In the genomic region with DNA sequence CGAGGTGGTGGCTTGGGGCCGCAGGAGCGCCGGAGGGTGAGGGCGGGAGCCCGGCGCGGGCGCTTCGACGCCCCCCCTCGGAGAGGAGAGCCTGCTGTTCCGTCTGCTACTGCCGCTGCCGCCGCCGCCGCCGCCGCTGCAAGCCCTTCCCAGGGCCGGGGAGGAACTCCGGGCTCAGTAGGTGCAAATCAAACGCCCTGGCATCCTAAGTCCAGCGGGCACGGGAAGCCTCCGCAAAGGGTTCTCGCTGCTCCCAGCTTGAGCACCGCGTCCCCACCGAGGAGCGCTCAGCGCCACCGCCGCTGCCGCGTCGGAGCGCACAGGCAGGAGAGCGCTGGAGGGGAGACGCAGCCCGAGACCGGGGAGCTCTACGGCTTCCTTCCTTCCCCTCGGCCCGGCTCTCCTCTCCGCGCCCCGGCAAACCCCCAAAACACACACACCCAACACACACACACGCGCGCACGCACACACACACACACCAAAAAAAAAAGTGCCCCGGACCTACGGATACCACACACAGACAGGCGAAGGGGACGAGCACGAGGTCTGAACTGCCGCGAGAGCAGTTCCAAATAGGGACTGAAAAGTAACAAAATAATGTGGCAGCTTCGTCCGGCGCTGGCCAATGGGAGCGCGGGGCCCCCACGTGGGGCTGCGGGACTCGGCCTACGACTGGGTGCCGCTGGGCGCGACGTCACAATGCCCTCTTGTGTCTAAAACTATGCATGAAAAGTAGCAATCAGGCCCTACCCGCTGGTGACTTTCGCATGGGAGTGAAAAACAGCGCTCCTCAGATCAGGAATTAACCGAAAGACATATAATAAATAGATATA, we compare ENCODE assay signal across 8 cellular contexts. TPM values are rescaled to one million over a fixed set of nuclear protein-coding genes. Genes with fewer than 3 reads are reported as not detected.
DNase-seq lines count a peak whose midpoint lies in the region; ATAC-seq and TF ChIP-seq lines count a peak whose summit lies in the region.

Gene TLE3 (minus strand): TSS at position 581 of the 833 bp plus-strand sequence. CDS start 1,119 bp downstream, outside the sequence.

- peak; percentile 71 for TF ChIP-seq CTCF in OCI-LY7 (conservative IDR thresholded peaks at IDR 0.05; ENCODE audit: low read length)

- H4K20me1 ChIP-seq in OCI-LY7 (ENCODE audit: insufficient read depth, low read length), result peaks cover 15% of the 10 kb centered on the region; the same call in 1 of the 2 replicates

- peaks cover 26% of the 10 kb centered on the region; the same call in 1 of the 2 replicates for H3K79me2 ChIP-seq in OCI-LY7 (ENCODE audit: insufficient read depth, low read depth, low read length)

- H3K27me3 ChIP-seq in mononuclear cell (ENCODE audit: insufficient read depth, low read length), result peaks cover 14% of the 10 kb centered on the region

- intact Hi-C loops in OCI-LY7 (cut with micrococcal nuclease; ENCODE audit: unreplicated experiment), result loop anchor here (1.0 to 10.0 kb wide), 9 partner anchors 60 to 645 kb away; partner anchors contain the start of gene RPLP1

- peaks cover 27% of the 10 kb centered on the region for H3K36me3 ChIP-seq in OCI-LY7 (ENCODE audit: insufficient read depth, low read length)

- CTCF ChIA-PET in OCI-LY7 (lab: Charles Lee; ENCODE audit: unreplicated experiment), result interaction anchor here (0.8 kb wide), 1 partner anchor 118 kb away, joined by 3 read pairs; no protein-coding TSS in a partner anchor

- TSS peak; percentile 69 for BruUV-seq in OCI-LY7 (replicated peaks; lab: Mats Ljungman, UMichigan)

- H3K4me2 ChIP-seq in OCI-LY7 (ENCODE audit: low read length), result peak within 1 kb of the TSS; percentile 74

- POLR2A ChIA-PET in OCI-LY7 (lab: Charles Lee), result interaction anchor here (0.6 to 1.7 kb wide), 6 partner anchors 31 to 118 kb away, joined by 3 to 5 read pairs (median 3); no protein-coding TSS in a partner anchor

- DNase-seq in DMS 273 (lab: John Stamatoyannopoulos, UW; ENCODE audit: unreplicated experiment), result peak; percentile 98
- DNase-seq in HuH-7.5 (ENCODE audit: low spot score), result peak; percentile 100
- DNase-seq in OCI-LY7 (ENCODE audit: low spot score), result peak; percentile 99
- peak; percentile 96 for DNase-seq in activated T-cell treated with anti-CD3 and anti-CD28 coated beads for 24 hours (ENCODE audit: low read depth)
- peak; percentile 100 for DNase-seq in epidermal melanocyte (ENCODE audit: insufficient read length, low spot score)
- peak; percentile 98 for DNase-seq in stimulated activated CD8-positive, alpha-beta memory T cell treated with anti-CD3 and anti-CD28 coated beads, Interleukin-4, amount 100 ng/mL, for 24 hours (ENCODE audit: low read depth)

- peak within 1 kb of the TSS; percentile 71 for H3K27ac ChIP-seq in OCI-LY7 (ENCODE audit: low read depth, low read length, poor library complexity, severe bottlenecking)

- H3K4me3 ChIP-seq in OCI-LY7 (ENCODE audit: low read depth, low read length, poor library complexity, severe bottlenecking) (peak within 1 kb of the TSS; percentile 82), mononuclear cell (ENCODE audit: low read length) (peak within 1 kb of the TSS; percentile 82)

- H3K4me1 ChIP-seq in OCI-LY7 (ENCODE audit: insufficient read depth, low read length, poor library complexity, severe bottlenecking) (peaks cover 68% of the 10 kb centered on the region), mononuclear cell (ENCODE audit: insufficient read depth, low read length) (peaks cover 68% of the 10 kb centered on the region)

- ATAC-seq in GM21515 (IDR thresholded peaks at IDR 0.05; ENCODE audit: unreplicated experiment), result peak; percentile 52

- no peaks in the 10 kb centered on the region for H3K9me2 ChIP-seq in OCI-LY7 (ENCODE audit: insufficient read depth, low read length)

- peak within 1 kb of the TSS; percentile 33; the same call in 1 of the 2 replicates for H2AFZ ChIP-seq in OCI-LY7 (ENCODE audit: low read length)

- H3K9me3 ChIP-seq in OCI-LY7 (ENCODE audit: low read length) (no peaks in the 10 kb centered on the region), mononuclear cell (ENCODE audit: low read depth, low read length) (no peaks in the 10 kb centered on the region)

RNA-seq across cellular contexts. Expression of gene TLE3, which starts in this region (rescaled TPM):
- total RNA-seq in OCI-LY7 (2014; rRNA removed; shearing (Covaris generic)), result 19.7 and 37.9 TPM in 2 replicates
- total RNA-seq in OCI-LY7 (2022), result 31.9 and 35.7 TPM in 2 replicates
- total RNA-seq in mononuclear cell, result 196 TPM

Comparison
In these comparisons a context has a peak if more than half of its experiments do, and no peak if none do; other contexts are left out.
1. Peak in every context shown above with its lines: DNase-seq, ATAC-seq, H3K4me3 ChIP-seq and H3K27ac ChIP-seq.